Comparison of ENCODE assay signal across 15 cellular contexts in genomic region chr15:79003301-79003700, GRCh38. TPM values are rescaled to one million over a fixed set of nuclear protein-coding genes. Genes with fewer than 3 reads are reported as not detected.
A peak's percentile ranks its signal among the peaks of the same experiment; 100 is the strongest.
DNase-seq lines count a peak whose midpoint lies in the region; ATAC-seq and FAIRE-seq lines count a peak whose summit lies in the region.
"Had no signal": no experiment of that assay in that cellular context is flagged by ENCODE, and none has a peak within 500 bp of the region (broad histone marks: within the 10 kb centered on the region; RNA-seq: fewer than 3 reads in every experiment).

No MANE protein-coding gene starts in this region.

- peaks cover 19% of the 10 kb centered on the region for H3K36me3 Mint-ChIP-seq in stimulated activated memory B cell treated with anti-CD40 and anti-IgM and Interleukin-4, amounts not matched to agents 10 μg/mL and 1 μg/mL and 100 μg/mL, for 72 hours
- H3K36me3 Mint-ChIP-seq: activated naive CD8-positive, alpha-beta T cell; natural killer cell had no signal

- H3K4me3 ChIP-seq in GM23248, result no peak overlapping the region

- no peak for FAIRE-seq in RCC 7860 (lab: Jason Lieb, UNC)
- FAIRE-seq: HepG2 had no signal

- no peaks in the 10 kb centered on the region for H4K20me1 ChIP-seq in GM23248 (ENCODE audit: insufficient read depth)

- ATAC-seq in stimulated activated memory B cell treated with anti-CD40 and anti-IgM and Interleukin-4, amounts not matched to agents 10 μg/mL and 1 μg/mL and 100 μg/mL, for 72 hours, result no peak
- ATAC-seq in HG02973 (IDR thresholded peaks at IDR 0.05; ENCODE audit: unreplicated experiment), result no peak
- no peak for ATAC-seq in HG03342 (IDR thresholded peaks at IDR 0.05; ENCODE audit: unreplicated experiment)
- ATAC-seq in GM21723 (IDR thresholded peaks at IDR 0.05; ENCODE audit: unreplicated experiment), result no peak
- ATAC-seq: HepG2, natural killer cell had no signal

- no peaks in the 10 kb centered on the region for H3K36me3 ChIP-seq in GM23248 (ENCODE audit: low read depth)

- H3K27me3 ChIP-seq in GM23248 (replicated peaks; ENCODE audit: insufficient read depth), result 0 out of 2 replicates have a peak, but pooled peaks cover 5% of the 10 kb centered on the region

- H3K9me2 ChIP-seq in GM23248 (ENCODE audit: insufficient read depth), result no peaks in the 10 kb centered on the region

- no peak overlapping the region for H2AFZ ChIP-seq in GM23248

- H3K4me1 ChIP-seq in GM23248 (ENCODE audit: insufficient read depth), result peaks cover 10% of the 10 kb centered on the region; the same call in 1 of the 2 replicates

- peak; percentile 38 for DNase-seq in GM23248
- peak; percentile 30 for DNase-seq in RCC 7860 (ENCODE audit: low spot score)
- DNase-seq in glomerular visceral epithelial cell (ENCODE audit: extremely low spot score), result peak; percentile 62
- DNase-seq: activated CD4-positive, CD25-positive, alpha-beta regulatory T cell treated with anti-CD3 and anti-CD28 coated beads, Interleukin-2, amount 50 U/mL, for 72 hours; cerebellar nuclear complex; natural killer cell; NCI-H1105; OCI-M1; stimulated activated CD4-positive, alpha-beta T cell treated with anti-CD3 and anti-CD28 coated beads, Interleukin-4, amount 100 ng/mL, for 1 hour had no signal

- H3K9ac ChIP-seq in GM23248, result no peak overlapping the region

- no peaks in the 10 kb centered on the region for H3K79me2 ChIP-seq in GM23248 (ENCODE audit: insufficient read depth)

- in situ Hi-C loops in GM23248 (cut with MboI), result no loop called here

- H3K27me3 Mint-ChIP-seq in stimulated activated memory B cell treated with anti-CD40 and anti-IgM and Interleukin-4, amounts not matched to agents 10 μg/mL and 1 μg/mL and 100 μg/mL, for 72 hours, result no peaks in the 10 kb centered on the region
- H3K27me3 Mint-ChIP-seq: activated naive CD8-positive, alpha-beta T cell had no signal

- peaks cover 58% of the 10 kb centered on the region for H3K4me1 Mint-ChIP-seq in stimulated activated memory B cell treated with anti-CD40 and anti-IgM and Interleukin-4, amounts not matched to agents 10 μg/mL and 1 μg/mL and 100 μg/mL, for 72 hours
- H3K4me1 Mint-ChIP-seq: natural killer cell had no signal

- peak overlapping the region; percentile 56 for H3K4me3 Mint-ChIP-seq in stimulated activated memory B cell treated with anti-CD40 and anti-IgM and Interleukin-4, amounts not matched to agents 10 μg/mL and 1 μg/mL and 100 μg/mL, for 72 hours
- H3K4me3 Mint-ChIP-seq: activated naive CD8-positive, alpha-beta T cell; natural killer cell had no signal

- no peaks in the 10 kb centered on the region for H3K9me3 ChIP-seq in GM23248 (ENCODE audit: low read depth)

- no peak overlapping the region for H3K4me2 ChIP-seq in GM23248 (ENCODE audit: unreplicated experiment)

- H3K27ac ChIP-seq in GM23248, result no peak overlapping the region

- H3F3A ChIP-seq in GM23248 (ENCODE audit: insufficient read depth), result no peaks in the 10 kb centered on the region

- peak overlapping the region; percentile 90 for H3K27ac Mint-ChIP-seq in stimulated activated memory B cell treated with anti-CD40 and anti-IgM and Interleukin-4, amounts not matched to agents 10 μg/mL and 1 μg/mL and 100 μg/mL, for 72 hours
- H3K27ac Mint-ChIP-seq: activated naive CD8-positive, alpha-beta T cell; natural killer cell had no signal

- 70 to 74% methylated on average over 9 of the region's 9 CpGs for WGBS in GM23248 (ENCODE audit: low coverage in 1 of 2, low lambda C conversion rate in 2 of 2, missing lambda C conversion rate in 2 of 2), 2 experiments

- H3K9me3 Mint-ChIP-seq in stimulated activated memory B cell treated with anti-CD40 and anti-IgM and Interleukin-4, amounts not matched to agents 10 μg/mL and 1 μg/mL and 100 μg/mL, for 72 hours, result no peaks in the 10 kb centered on the region
- H3K9me3 Mint-ChIP-seq: natural killer cell had no signal

RNA-seq across cellular contexts. Expression of gene CTSH, which starts 58.5 kb away (rescaled TPM):
- 1.3 and 5.2 TPM in 2 replicates for total RNA-seq in GM23248 (2014; rRNA removed; shearing (Covaris generic))
- polyA plus RNA-seq in GM23248 (2016; fragmentation: Nextera tagmentation; extraction: Ambion mirVana), result 1.7 and 2.5 TPM in 2 replicates
